8 cellular contexts compared by ENCODE assay signal in the genomic region with DNA sequence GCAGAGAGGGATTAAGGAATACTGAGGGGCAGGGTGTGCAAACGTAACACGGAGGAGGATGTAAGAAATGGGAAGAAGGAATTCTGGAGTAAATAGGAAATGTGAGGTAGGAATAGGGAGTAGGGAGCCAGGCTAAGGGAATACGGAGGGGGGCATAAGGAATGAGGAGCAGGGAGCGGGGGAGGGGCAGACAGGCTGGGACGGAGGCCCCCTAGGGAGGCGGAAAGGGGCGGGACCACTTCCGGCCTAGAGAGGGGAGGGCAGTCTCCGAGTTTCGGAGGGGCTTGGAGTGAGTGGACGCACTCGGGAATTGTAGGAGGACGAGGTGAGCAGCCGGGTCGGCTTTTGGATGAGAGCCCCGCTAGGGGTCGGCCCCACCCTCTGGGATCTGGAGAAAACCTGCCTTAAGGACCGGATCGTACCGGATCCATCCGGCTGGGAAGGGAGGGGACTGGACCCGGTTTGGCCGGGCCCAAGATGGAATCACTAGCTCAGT. TPM values are rescaled to one million over a fixed set of nuclear protein-coding genes. Genes with fewer than 3 reads are reported as not detected.
DNase-seq lines count a peak whose midpoint lies in the region; ATAC-seq and TF ChIP-seq lines count a peak whose summit lies in the region.

No MANE protein-coding gene starts in this region.

- H3K9me3 Mint-ChIP-seq in stimulated activated effector memory CD8-positive, alpha-beta T cell treated with anti-CD3 and anti-CD28 coated beads, Interleukin-12 subunit alpha, Interleukin-12 subunit beta, amount 100 ng/mL, for 72 hours = no peaks in the 10 kb centered on the region

- peak; percentile 56 for ATAC-seq in stimulated activated effector memory CD8-positive, alpha-beta T cell treated with anti-CD3 and anti-CD28 coated beads, Interleukin-12 subunit alpha, Interleukin-12 subunit beta, amount 100 ng/mL, for 72 hours

- peak overlapping the region; percentile 65 for H2AK5ac ChIP-seq in mesendoderm (ENCODE audit: low read length)

- H3K56ac ChIP-seq in mesendoderm (ENCODE audit: low read length) = peak overlapping the region; percentile 95

- peak overlapping the region; percentile 90 for H2BK5ac ChIP-seq in mesendoderm (ENCODE audit: low read length)

- H3K4me3 ChIP-seq in GM12864 (ENCODE audit: low read depth, low read length) (peak overlapping the region; percentile 81), mesendoderm (ENCODE audit: low read length) (peak overlapping the region; percentile 82)
- H3K4me3 ChIP-seq in effector memory CD4-positive, alpha-beta T cell (ENCODE audit: insufficient read depth, low read depth, low read length, poor library complexity, severe bottlenecking) = peak overlapping the region; percentile 75

- H3K36me3 ChIP-seq in effector memory CD4-positive, alpha-beta T cell (ENCODE audit: control insufficient read depth, insufficient read depth, low read length) = peaks cover 18% of the 10 kb centered on the region
- peaks cover 6% of the 10 kb centered on the region for H3K36me3 ChIP-seq in mesendoderm (ENCODE audit: control insufficient read depth, insufficient read depth, low read length)

- H3K27ac ChIP-seq in effector memory CD4-positive, alpha-beta T cell (ENCODE audit: insufficient read depth, low read length, poor library complexity, severe bottlenecking) = peak overlapping the region; percentile 74
- peak overlapping the region; percentile 97 for H3K27ac ChIP-seq in mesendoderm (ENCODE audit: low read depth, low read length)

- H4K5ac ChIP-seq in mesendoderm (ENCODE audit: low read length) = no peak overlapping the region

- H3K9ac ChIP-seq in mesendoderm (ENCODE audit: low read length) = peak overlapping the region; percentile 94

- peaks cover 42% of the 10 kb centered on the region for H3K36me3 Mint-ChIP-seq in stimulated activated effector memory CD8-positive, alpha-beta T cell treated with anti-CD3 and anti-CD28 coated beads, Interleukin-12 subunit alpha, Interleukin-12 subunit beta, amount 100 ng/mL, for 72 hours

- peak overlapping the region; percentile 99 for H3K27ac Mint-ChIP-seq in stimulated activated effector memory CD8-positive, alpha-beta T cell treated with anti-CD3 and anti-CD28 coated beads, Interleukin-12 subunit alpha, Interleukin-12 subunit beta, amount 100 ng/mL, for 72 hours

- H3K4ac ChIP-seq in mesendoderm (ENCODE audit: low read depth, low read length) = peak overlapping the region; percentile 85

- H2BK120ac ChIP-seq in mesendoderm (ENCODE audit: low read depth, low read length) = no peak overlapping the region

- DNase-seq in GM12864 (ENCODE audit: low read depth) (no peak), HCEC 1CT (peak; percentile 16), NCI-H1105 treated with DMSO at 0.1 percent for 48 hours (lab: John Stamatoyannopoulos, UW) (peak; percentile 65), mesendoderm (no peak), GDM1 (lab: John Stamatoyannopoulos, UW) (no peak)
- peak; percentile 34 for DNase-seq in activated CD4-positive, alpha-beta T cell treated with anti-CD3 and anti-CD28 coated beads for 48 hours
- peak in 2 of 3 donors; percentile 21 to 38 for DNase-seq in effector memory CD4-positive, alpha-beta T cell
- peak in 1 of 2 donors; percentile 10 for DNase-seq in stimulated activated effector memory CD8-positive, alpha-beta T cell treated with anti-CD3 and anti-CD28 coated beads, Interleukin-12 subunit alpha, Interleukin-12 subunit beta, amount 100 ng/mL, for 72 hours (ENCODE audit: low spot score in 2 of 2)

- peaks cover 15% of the 10 kb centered on the region for H3K79me2 ChIP-seq in mesendoderm (ENCODE audit: control insufficient read depth, insufficient read depth, low read length)

- H3K4me2 ChIP-seq in mesendoderm (ENCODE audit: low read length) = peak overlapping the region; percentile 73

- H3K18ac ChIP-seq in mesendoderm (ENCODE audit: low read length) = peak overlapping the region; percentile 68

- H3K9me3 ChIP-seq in effector memory CD4-positive, alpha-beta T cell (ENCODE audit: control insufficient read depth, low read length) = no peaks in the 10 kb centered on the region

- H2BK15ac ChIP-seq in mesendoderm (replicated peaks; ENCODE audit: low read depth) = no peak overlapping the region

- no peak overlapping the region for H4K8ac ChIP-seq in mesendoderm (ENCODE audit: low read depth, low read length)

- peak overlapping the region; percentile 96 for H3K4me3 Mint-ChIP-seq in stimulated activated effector memory CD8-positive, alpha-beta T cell treated with anti-CD3 and anti-CD28 coated beads, Interleukin-12 subunit alpha, Interleukin-12 subunit beta, amount 100 ng/mL, for 72 hours

- H3K23ac ChIP-seq in mesendoderm (ENCODE audit: low read length) = no peak overlapping the region

- H3K4me1 ChIP-seq in effector memory CD4-positive, alpha-beta T cell (ENCODE audit: control insufficient read depth, insufficient read depth, low read length, poor library complexity, severe bottlenecking) = peaks cover 12% of the 10 kb centered on the region
- no peaks in the 10 kb centered on the region for H3K4me1 ChIP-seq in mesendoderm (ENCODE audit: control insufficient read depth, low read depth, low read length)

- H3K27me3 ChIP-seq in effector memory CD4-positive, alpha-beta T cell (replicated peaks; ENCODE audit: control insufficient read depth, insufficient read depth, low read length, poor library complexity, severe bottlenecking) = no peaks in the 10 kb centered on the region
- H3K27me3 ChIP-seq in mesendoderm (ENCODE audit: insufficient read depth, low read length, poor library complexity) = no peaks in the 10 kb centered on the region

- H3K79me1 ChIP-seq in mesendoderm (ENCODE audit: low read length) = peaks cover 4% of the 10 kb centered on the region

- H3K4me1 Mint-ChIP-seq in stimulated activated effector memory CD8-positive, alpha-beta T cell treated with anti-CD3 and anti-CD28 coated beads, Interleukin-12 subunit alpha, Interleukin-12 subunit beta, amount 100 ng/mL, for 72 hours = peaks cover 22% of the 10 kb centered on the region

- TF ChIP-seq CTCF in GM12864 (IDR thresholded peaks at IDR 0.05; ENCODE audit: low read depth, low read length, missing control alignments) = no peak

- WGBS in mesendoderm (ENCODE audit: extremely low coverage, insufficient coverage, low lambda C conversion rate) = no CpG with 5 or more reads among the region's 23 CpGs

RNA-seq across cellular contexts. Expression of a gene that starts 0.6 kb away (rescaled TPM):
- 101 TPM for polyA plus RNA-seq in mesendoderm (2013, experiment 1 of 2)
- polyA plus RNA-seq in mesendoderm (2013, experiment 2 of 2) = 98.0 TPM

RNA-seq across cellular contexts. Expression of a gene that starts 10.1 kb away (rescaled TPM):
- polyA plus RNA-seq in mesendoderm (2013, experiment 1 of 2) = 0.03 TPM
- polyA plus RNA-seq in mesendoderm (2013, experiment 2 of 2) = 0.01 TPM

Comparison
In these comparisons a context has a peak if more than half of its experiments do, and no peak if none do; other contexts are left out.
1. DNase-seq: peak in HCEC 1CT (single experiment), NCI-H1105 treated with DMSO at 0.1 percent for 48 hours (single experiment), activated CD4-positive, alpha-beta T cell treated with anti-CD3 and anti-CD28 coated beads for 48 hours (single experiment) and effector memory CD4-positive, alpha-beta T cell (2 of 3); none in GM12864 (single experiment), mesendoderm (single experiment) and GDM1 (single experiment).
2. Peak in every context shown above with its lines, with median percentiles within 50 percentile points of each other: H3K4me3 ChIP-seq.